ENCODE assay signal across 26 cellular contexts in genomic region chr7:155450828-155451521, GRCh38. TPM values are rescaled to one million over a fixed set of nuclear protein-coding genes. Genes with fewer than 3 reads are reported as not detected.
DNase-seq lines count a peak whose midpoint lies in the region; ATAC-seq and TF ChIP-seq lines count a peak whose summit lies in the region.
"Had no signal": no experiment of that assay in that cellular context is flagged by ENCODE, and none has a peak within 500 bp of the region (broad histone marks: within the 10 kb centered on the region; RNA-seq: fewer than 3 reads in every experiment).

No MANE protein-coding gene starts in this region.

- no peak overlapping the region for H3K27ac ChIP-seq in neuronal stem cell (replicated peaks; ENCODE audit: low read length)
- H3K27ac ChIP-seq: BLaER1 treated with 17β-estradiol and CSF1 and Interleukin-3, amounts not matched to agents 10 nM and 100 nM; heart left ventricle; ovary; right lobe of liver; stomach; tibial artery had no signal

- no peak for ATAC-seq in activated CD8-positive, alpha-beta T cell treated with anti-CD3 and anti-CD28 coated beads, Interleukin-2, amount 10 ng/mL, durations not matched to agents 7 days and 5 days
- no peak for ATAC-seq in activated CD8-positive, alpha-beta T cell treated with anti-CD3 and anti-CD28 coated beads for 36 hours
- ATAC-seq: HCT116, heart left ventricle, left colon, right lobe of liver had no signal

- no peak overlapping the region for H3K4me3 ChIP-seq in neuronal stem cell (ENCODE audit: low read length in 2 of 2)
- H3K4me3 ChIP-seq: BLaER1 treated with 17β-estradiol and CSF1 and Interleukin-3, amounts not matched to agents 10 nM and 100 nM; ovary; right lobe of liver; stomach; tibial artery had no signal

- H3K9me3 Mint-ChIP-seq in activated CD8-positive, alpha-beta T cell treated with anti-CD3 and anti-CD28 coated beads, Interleukin-2, amount 10 ng/mL, durations not matched to agents 7 days and 5 days (ENCODE audit: insufficient read depth), result no peaks in the 10 kb centered on the region
- H3K9me3 Mint-ChIP-seq in activated CD8-positive, alpha-beta T cell treated with anti-CD3 and anti-CD28 coated beads for 36 hours, result no peaks in the 10 kb centered on the region
- H3K9me3 Mint-ChIP-seq in progenitor cell of endocrine pancreas (ENCODE audit: low read depth), result no peaks in the 10 kb centered on the region
- H3K9me3 Mint-ChIP-seq: activated T-helper 2 cell treated with anti-CD3 and anti-CD28 coated beads, Interferon-gamma antibody, Interleukin-2, Interleukin-4, amounts not matched to agents 10 μg/mL and 5 μg/mL and 100 μg/mL, durations not matched to agents 14 hours and 24 hours and 36 hours had no signal

- peaks cover 77% of the 10 kb centered on the region for H3K27me3 Mint-ChIP-seq in activated CD8-positive, alpha-beta T cell treated with anti-CD3 and anti-CD28 coated beads, Interleukin-2, amount 10 ng/mL, durations not matched to agents 7 days and 5 days (ENCODE audit: low read depth)
- peaks cover 71% of the 10 kb centered on the region for H3K27me3 Mint-ChIP-seq in activated CD8-positive, alpha-beta T cell treated with anti-CD3 and anti-CD28 coated beads for 36 hours
- peaks cover 85% of the 10 kb centered on the region for H3K27me3 Mint-ChIP-seq in progenitor cell of endocrine pancreas

- CTCF ChIA-PET in activated CD8-positive, alpha-beta T cell treated with anti-CD3 and anti-CD28 coated beads, Interleukin-2, amount 10 ng/mL, durations not matched to agents 7 days and 5 days (lab: Charles Lee), result no interaction called here
- CTCF ChIA-PET in activated CD8-positive, alpha-beta T cell treated with anti-CD3 and anti-CD28 coated beads for 36 hours (lab: Charles Lee), result interaction anchor here (0.6 to 2.1 kb wide), 4 partner anchors 72 to 113 kb away, joined by 3 to 6 read pairs (median 3); no protein-coding TSS in a partner anchor

- no peak overlapping the region for H3K4me2 ChIP-seq in neuronal stem cell (ENCODE audit: insufficient read depth, low read length, poor library complexity, severe bottlenecking)

- no peaks in the 10 kb centered on the region for H3K79me1 ChIP-seq in neuronal stem cell (ENCODE audit: low read depth, low read length)

- no peak for DNase-seq in activated CD8-positive, alpha-beta T cell treated with anti-CD3 and anti-CD28 coated beads, Interleukin-2, amount 10 ng/mL, durations not matched to agents 7 days and 5 days
- DNase-seq in activated CD8-positive, alpha-beta T cell treated with anti-CD3 and anti-CD28 coated beads for 36 hours, result no peak
- DNase-seq in MV-4-11 (lab: John Stamatoyannopoulos, UW) (peak; percentile 43), epidermal melanocyte (ENCODE audit: insufficient read length, low spot score) (peak; percentile 9), neuronal stem cell (ENCODE audit: low spot score) (no peak), GM19240 (ENCODE audit: insufficient read length, low spot score) (no peak), progenitor cell of endocrine pancreas (ENCODE audit: low spot score, unreplicated experiment) (no peak), NCI-H187 treated with DMSO at 0.1 percent for 48 hours (lab: John Stamatoyannopoulos, UW) (no peak)
- DNase-seq: COR-L47, DMS79 treated with DMSO at 0.1 percent for 48 hours, heart left ventricle, left colon, mesenchymal stem cell, NCI-H1105, NCI-H2029, NCI-H446, NCI-H82, ovary, right lobe of liver, stomach, tibial artery had no signal

- no peak overlapping the region for H3K23ac ChIP-seq in neuronal stem cell (ENCODE audit: low read depth, low read length, poor library complexity)

- peaks cover 4% of the 10 kb centered on the region in 2 donors for H3K9me3 ChIP-seq in neuronal stem cell (replicated peaks in 1 of 2; ENCODE audit: control insufficient read depth in 2 of 2, insufficient read depth in 1 of 2, low read depth in 1 of 2, low read length in 2 of 2)
- H3K9me3 ChIP-seq: heart left ventricle, ovary, right lobe of liver, stomach, tibial artery had no signal

- TF ChIP-seq CTCF in activated CD8-positive, alpha-beta T cell treated with anti-CD3 and anti-CD28 coated beads for 36 hours (IDR thresholded peaks at IDR 0.05), result no peak
- no peak for TF ChIP-seq CTCF in progenitor cell of endocrine pancreas (IDR thresholded peaks at IDR 0.05; ENCODE audit: unreplicated experiment)

- no peak overlapping the region for H4K8ac ChIP-seq in neuronal stem cell (ENCODE audit: low read depth, low read length)

- H2BK120ac ChIP-seq in neuronal stem cell (ENCODE audit: low read depth, low read length), result no peak overlapping the region

- peak overlapping the region; percentile 49 for H2BK15ac ChIP-seq in neuronal stem cell (ENCODE audit: low read length)

- H3K36me3 ChIP-seq in neuronal stem cell (replicated peaks in 1 of 2; ENCODE audit: control insufficient read depth in 2 of 2, insufficient read depth in 2 of 2, low read length in 2 of 2), result no peaks in the 10 kb centered on the region
- H3K36me3 ChIP-seq: BLaER1 treated with 17β-estradiol and CSF1 and Interleukin-3, amounts not matched to agents 10 nM and 100 nM; heart left ventricle; ovary; right lobe of liver; stomach; tibial artery had no signal

- H2BK5ac ChIP-seq in neuronal stem cell (ENCODE audit: low read length), result no peak overlapping the region

- peak overlapping the region; percentile 49 for H3K27ac Mint-ChIP-seq in activated CD8-positive, alpha-beta T cell treated with anti-CD3 and anti-CD28 coated beads, Interleukin-2, amount 10 ng/mL, durations not matched to agents 7 days and 5 days
- H3K27ac Mint-ChIP-seq in activated CD8-positive, alpha-beta T cell treated with anti-CD3 and anti-CD28 coated beads for 36 hours, result no peak overlapping the region
- no peak overlapping the region for H3K27ac Mint-ChIP-seq in progenitor cell of endocrine pancreas
- H3K27ac Mint-ChIP-seq: activated T-helper 2 cell treated with anti-CD3 and anti-CD28 coated beads, Interferon-gamma antibody, Interleukin-2, Interleukin-4, amounts not matched to agents 10 μg/mL and 5 μg/mL and 100 μg/mL, durations not matched to agents 14 hours and 24 hours and 36 hours had no signal

- no peak overlapping the region for H4K91ac ChIP-seq in neuronal stem cell (ENCODE audit: low read depth, low read length, poor library complexity)

- H2AK5ac ChIP-seq in neuronal stem cell (ENCODE audit: low read depth, low read length), result no peak overlapping the region

- no CpG with 5 or more reads among the region's 43 CpGs for WGBS in neuronal stem cell (ENCODE audit: extremely low coverage in 2 of 2, insufficient read length in 2 of 2, insufficient replicate concordance in 1 of 2), 2 donors

- H2BK12ac ChIP-seq in neuronal stem cell (ENCODE audit: low read length), result no peak overlapping the region

- H3K9ac ChIP-seq in neuronal stem cell (ENCODE audit: low read depth, low read length, poor library complexity), result no peak overlapping the region
- H3K9ac ChIP-seq: BLaER1 treated with 17β-estradiol and CSF1 and Interleukin-3, amounts not matched to agents 10 nM and 100 nM had no signal

- H3K4me3 Mint-ChIP-seq in activated CD8-positive, alpha-beta T cell treated with anti-CD3 and anti-CD28 coated beads, Interleukin-2, amount 10 ng/mL, durations not matched to agents 7 days and 5 days, result no peak overlapping the region
- no peak overlapping the region for H3K4me3 Mint-ChIP-seq in activated CD8-positive, alpha-beta T cell treated with anti-CD3 and anti-CD28 coated beads for 36 hours
- H3K4me3 Mint-ChIP-seq in progenitor cell of endocrine pancreas (ENCODE audit: low read depth), result no peak overlapping the region

- no peak overlapping the region for H3K4ac ChIP-seq in neuronal stem cell (ENCODE audit: low read length)

- POLR2A ChIA-PET in activated CD8-positive, alpha-beta T cell treated with anti-CD3 and anti-CD28 coated beads, Interleukin-2, amount 10 ng/mL, durations not matched to agents 7 days and 5 days (lab: Charles Lee), result no interaction called here
- POLR2A ChIA-PET in activated CD8-positive, alpha-beta T cell treated with anti-CD3 and anti-CD28 coated beads for 36 hours (lab: Charles Lee), result interaction anchor here (0.7 to 1.0 kb wide), 3 partner anchors 9 to 226 kb away, joined by 3 read pairs; no protein-coding TSS in a partner anchor

- peaks cover 8 to 17% of the 10 kb centered on the region in 2 donors for H3K4me1 ChIP-seq in neuronal stem cell (ENCODE audit: control insufficient read depth in 2 of 2, insufficient read depth in 1 of 2, low read depth in 1 of 2, low read length in 2 of 2)
- H3K4me1 ChIP-seq: BLaER1 treated with 17β-estradiol and CSF1 and Interleukin-3, amounts not matched to agents 10 nM and 100 nM had no signal

- H3K18ac ChIP-seq in neuronal stem cell (ENCODE audit: low read length), result peak overlapping the region; percentile 8

- intact Hi-C loops in activated CD8-positive, alpha-beta T cell treated with anti-CD3 and anti-CD28 coated beads for 36 hours (cut with micrococcal nuclease), result loop anchor here (5.0 kb wide), 1 partner anchor 56 kb away; no protein-coding TSS in a partner anchor

- H3K4me1 Mint-ChIP-seq in activated CD8-positive, alpha-beta T cell treated with anti-CD3 and anti-CD28 coated beads, Interleukin-2, amount 10 ng/mL, durations not matched to agents 7 days and 5 days (ENCODE audit: low read depth), result peaks cover 2% of the 10 kb centered on the region
- H3K4me1 Mint-ChIP-seq in activated CD8-positive, alpha-beta T cell treated with anti-CD3 and anti-CD28 coated beads for 36 hours (ENCODE audit: low read depth), result peaks cover 4% of the 10 kb centered on the region
- peaks cover 1% of the 10 kb centered on the region for H3K4me1 Mint-ChIP-seq in progenitor cell of endocrine pancreas (ENCODE audit: low read depth)

- no peak overlapping the region for H3K14ac ChIP-seq in neuronal stem cell (ENCODE audit: low read length)

- H3K27me3 ChIP-seq in neuronal stem cell (ENCODE audit: control insufficient read depth in 3 of 3, insufficient read depth in 3 of 3, low read depth in 1 of 3, low read length in 3 of 3), result peaks cover 73 to 97% (median 87%) of the 10 kb centered on the region in 3 experiments

- no peaks in the 10 kb centered on the region for H3K36me3 Mint-ChIP-seq in activated CD8-positive, alpha-beta T cell treated with anti-CD3 and anti-CD28 coated beads, Interleukin-2, amount 10 ng/mL, durations not matched to agents 7 days and 5 days (ENCODE audit: low read depth)
- no peaks in the 10 kb centered on the region for H3K36me3 Mint-ChIP-seq in activated CD8-positive, alpha-beta T cell treated with anti-CD3 and anti-CD28 coated beads for 36 hours (ENCODE audit: low read depth)
- no peaks in the 10 kb centered on the region for H3K36me3 Mint-ChIP-seq in progenitor cell of endocrine pancreas (ENCODE audit: insufficient read depth)

- peak overlapping the region; percentile 86 for H2AFZ ChIP-seq in neuronal stem cell (ENCODE audit: low read length)

RNA-seq across cellular contexts. Expression of gene EN2, which starts 7.0 kb away (rescaled TPM):
- not detected for total RNA-seq in activated CD8-positive, alpha-beta T cell treated with anti-CD3 and anti-CD28 coated beads, Interleukin-2, amount 10 ng/mL, durations not matched to agents 7 days and 5 days
- not detected for total RNA-seq in activated CD8-positive, alpha-beta T cell treated with anti-CD3 and anti-CD28 coated beads for 36 hours
- not detected for polyA plus RNA-seq in neuronal stem cell (2013, experiment 1 of 2)
- polyA plus RNA-seq in neuronal stem cell (2013, experiment 2 of 2), result not detected
- total RNA-seq in progenitor cell of endocrine pancreas, result not detected in 2 replicates
- total RNA-seq: activated T-helper 2 cell treated with anti-CD3 and anti-CD28 coated beads, Interferon-gamma antibody, Interleukin-2, Interleukin-4, amounts not matched to agents 10 μg/mL and 5 μg/mL and 100 μg/mL, durations not matched to agents 14 hours and 24 hours and 36 hours; epithelial cell of proximal tubule; left colon; OCI-LY7; right lobe of liver; stomach had no signal

Comparison
In these comparisons a context has a peak if more than half of its experiments do, and no peak if none do; other contexts are left out.
1. DNase-seq: peak in MV-4-11 (single experiment) and epidermal melanocyte (single experiment); none in activated CD8-positive, alpha-beta T cell treated with anti-CD3 and anti-CD28 coated beads, Interleukin-2, amount 10 ng/mL, durations not matched to agents 7 days and 5 days (single experiment), activated CD8-positive, alpha-beta T cell treated with anti-CD3 and anti-CD28 coated beads for 36 hours (single experiment), neuronal stem cell (single experiment), GM19240 (single experiment), progenitor cell of endocrine pancreas (single experiment) and NCI-H187 treated with DMSO at 0.1 percent for 48 hours (single experiment).